In the genomic region with DNA sequence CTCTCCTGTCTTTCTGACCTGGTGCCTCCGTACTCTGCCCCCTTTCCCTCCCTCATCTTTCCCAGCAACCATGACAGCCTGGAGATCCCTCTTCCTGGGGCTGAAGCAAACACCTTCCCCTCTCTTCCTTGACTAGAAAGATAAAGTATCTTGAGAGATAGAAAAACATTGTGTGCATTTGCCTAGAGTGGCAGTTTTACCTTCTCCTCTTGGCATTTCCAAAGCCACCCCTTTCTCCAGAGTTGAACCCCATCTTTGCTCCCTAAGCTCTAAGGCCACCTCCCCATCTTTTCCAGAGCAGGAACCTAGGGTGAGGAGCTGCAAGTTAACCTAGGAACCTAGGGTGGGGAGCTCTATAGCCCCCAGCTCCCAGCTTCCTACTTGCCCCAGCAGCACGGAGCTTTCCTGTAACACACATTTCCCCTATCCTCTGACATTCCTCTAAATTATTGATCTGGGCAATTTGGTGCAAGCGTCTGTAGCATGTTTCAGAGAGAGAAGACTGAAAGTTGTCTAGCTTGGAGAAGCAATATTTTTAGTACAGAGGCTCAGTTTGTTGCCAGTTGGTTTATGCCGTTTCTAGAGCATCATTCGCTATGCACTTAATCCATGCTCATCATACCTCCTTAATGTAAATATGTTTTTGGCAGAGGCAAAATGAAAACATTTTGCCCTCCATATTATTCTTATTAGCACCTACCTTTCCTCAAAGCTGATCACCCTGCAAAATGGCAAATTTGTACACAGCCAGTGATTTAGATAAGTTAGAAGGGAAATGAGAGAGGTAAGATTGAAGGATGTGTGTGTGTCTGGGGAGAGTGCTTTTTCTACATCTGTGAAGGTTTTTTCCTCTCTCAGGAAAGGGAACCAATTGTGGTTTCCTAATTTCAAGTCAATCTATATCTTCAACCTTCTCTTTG, we compare ENCODE assay signal across 18 cellular contexts. TPM values are rescaled to one million over a fixed set of nuclear protein-coding genes. Genes with fewer than 3 reads are reported as not detected.
DNase-seq lines count a peak whose midpoint lies in the region; ATAC-seq and TF ChIP-seq lines count a peak whose summit lies in the region.
"Had no signal": no experiment of that assay in that cellular context is flagged by ENCODE, and none has a peak within 500 bp of the region (broad histone marks: within the 10 kb centered on the region; RNA-seq: fewer than 3 reads in every experiment).

No MANE protein-coding gene starts in this region.

- H3K4me3 ChIP-seq in thyroid gland (replicated peaks in 1 of 3) = no peak overlapping the region
- H3K4me3 ChIP-seq in sigmoid colon = no peak overlapping the region

- H3K27me3 ChIP-seq in thyroid gland = no peaks in the 10 kb centered on the region
- peaks cover 43 to 92% (median 81%) of the 10 kb centered on the region in 3 donors for H3K27me3 ChIP-seq in sigmoid colon
- H3K27me3 ChIP-seq: BE2C had no signal

- TF ChIP-seq POLR2A in thyroid gland (IDR thresholded peaks at IDR 0.05) = peak in 1 of 2 donors; percentile 17
- no peak for TF ChIP-seq POLR2A in sigmoid colon (IDR thresholded peaks at IDR 0.05)

- 23 to 36% methylated on average over 5 of the region's 5 CpGs for WGBS in thyroid gland, 2 donors
- WGBS in sigmoid colon, 2 donors = 47 to 77% methylated on average over 5 of the region's 5 CpGs

- no peak for TF ChIP-seq CTCF in HFFc6 (IDR thresholded peaks at IDR 0.05)
- no peak for TF ChIP-seq CTCF in nephron progenitor cell (IDR thresholded peaks at IDR 0.05)
- no peak for TF ChIP-seq CTCF in thyroid gland (IDR thresholded peaks at IDR 0.05)
- no peak for TF ChIP-seq CTCF in sigmoid colon (IDR thresholded peaks at IDR 0.05)

- H3K4me3 Mint-ChIP-seq in HFFc6 (peak overlapping the region; percentile 96), nephron progenitor cell (peak overlapping the region; percentile 37)
- no peak overlapping the region for H3K4me3 Mint-ChIP-seq in activated naive CD8-positive, alpha-beta T cell treated with anti-CD3 and anti-CD28 coated beads for 36 hours
- H3K4me3 Mint-ChIP-seq in natural killer cell treated with Interleukin-12 subunit alpha and Interleukin-12 subunit beta and Interleukin-15 and Interleukin-18, amount 100 ng/mL, for 72 hours = no peak overlapping the region

- no peak for ATAC-seq in stimulated activated naive CD8-positive, alpha-beta T cell treated with anti-CD3 and anti-CD28 coated beads, Interleukin-15, Interleukin-2, amounts not matched to agents 100 U/mL and 50 U/mL, for 24 hours
- ATAC-seq in natural killer cell treated with Interleukin-12 subunit alpha and Interleukin-12 subunit beta and Interleukin-15 and Interleukin-18, amount 100 ng/mL, for 72 hours = no peak

- TF ChIP-seq EP300 in sigmoid colon (IDR thresholded peaks at IDR 0.05) = no peak

- intact Hi-C loops in thyroid gland (cut with DNase I) = no loop called here
- intact Hi-C loops in sigmoid colon (cut with DNase I) = loop anchor here (5.0 kb wide), 1 partner anchor 58 kb away; no protein-coding TSS in a partner anchor

- peak overlapping the region; percentile 96 for H3K27ac ChIP-seq in epithelial cell of prostate
- peak overlapping the region; percentile 97 to 99 (median 99) for H3K27ac ChIP-seq in thyroid gland
- H3K27ac ChIP-seq in sigmoid colon = no peak overlapping the region

- DNase-seq in HFFc6 (no peak), epithelial cell of prostate (ENCODE audit: low read depth, low spot score) (no peak), nephron progenitor cell (no peak), thyroid gland (no peak), sigmoid colon (no peak)
- no peak for DNase-seq in stimulated activated naive CD8-positive, alpha-beta T cell treated with anti-CD3 and anti-CD28 coated beads, Interleukin-15, Interleukin-2, amounts not matched to agents 100 U/mL and 50 U/mL, for 24 hours
- no peak for DNase-seq in activated naive CD8-positive, alpha-beta T cell treated with anti-CD3 and anti-CD28 coated beads for 36 hours
- no peak for DNase-seq in natural killer cell treated with Interleukin-12 subunit alpha and Interleukin-12 subunit beta and Interleukin-15 and Interleukin-18, amount 100 ng/mL, for 72 hours (ENCODE audit: low spot score)
- DNase-seq: BE2C; CD4-positive, CD25-positive, alpha-beta regulatory T cell; DMS79; NCI-H1105; NCI-H1694; NCI-H2081; NCI-H446; NCI-H526 treated with DMSO at 0.1 percent for 48 hours; Right ventricle myocardium superior had no signal

- H3K36me3 Mint-ChIP-seq in HFFc6 (ENCODE audit: low read depth) (no peaks in the 10 kb centered on the region), nephron progenitor cell (ENCODE audit: low read depth) (no peaks in the 10 kb centered on the region)
- H3K36me3 Mint-ChIP-seq in activated naive CD8-positive, alpha-beta T cell treated with anti-CD3 and anti-CD28 coated beads for 36 hours = peaks cover 12% of the 10 kb centered on the region
- H3K36me3 Mint-ChIP-seq in natural killer cell treated with Interleukin-12 subunit alpha and Interleukin-12 subunit beta and Interleukin-15 and Interleukin-18, amount 100 ng/mL, for 72 hours = peaks cover 9% of the 10 kb centered on the region

- H3K4me1 Mint-ChIP-seq in HFFc6 (ENCODE audit: low read depth) (peaks cover 81% of the 10 kb centered on the region), nephron progenitor cell (peaks cover 92% of the 10 kb centered on the region)
- peaks cover 11% of the 10 kb centered on the region for H3K4me1 Mint-ChIP-seq in activated naive CD8-positive, alpha-beta T cell treated with anti-CD3 and anti-CD28 coated beads for 36 hours
- H3K4me1 Mint-ChIP-seq in natural killer cell treated with Interleukin-12 subunit alpha and Interleukin-12 subunit beta and Interleukin-15 and Interleukin-18, amount 100 ng/mL, for 72 hours (ENCODE audit: low read depth in 2 of 2) = peaks cover 0 to 7% of the 10 kb centered on the region in 2 donors

- H3K4me1 ChIP-seq in thyroid gland (peaks cover 45 to 52% of the 10 kb centered on the region in 2 donors), sigmoid colon (peaks cover 0 to 34% (median 27%) of the 10 kb centered on the region in 4 donors)

- H3K9me3 Mint-ChIP-seq in HFFc6 (no peaks in the 10 kb centered on the region), nephron progenitor cell (no peaks in the 10 kb centered on the region)
- H3K9me3 Mint-ChIP-seq in activated naive CD8-positive, alpha-beta T cell treated with anti-CD3 and anti-CD28 coated beads for 36 hours = peaks cover 10% of the 10 kb centered on the region
- peaks cover 2% of the 10 kb centered on the region for H3K9me3 Mint-ChIP-seq in natural killer cell treated with Interleukin-12 subunit alpha and Interleukin-12 subunit beta and Interleukin-15 and Interleukin-18, amount 100 ng/mL, for 72 hours

- no peaks in the 10 kb centered on the region for H3K9me3 ChIP-seq in thyroid gland
- no peaks in the 10 kb centered on the region for H3K9me3 ChIP-seq in sigmoid colon
- H3K9me3 ChIP-seq: BE2C had no signal

- H3K27ac Mint-ChIP-seq in HFFc6 (peak overlapping the region; percentile 100), nephron progenitor cell (no peak overlapping the region)
- H3K27ac Mint-ChIP-seq in activated naive CD8-positive, alpha-beta T cell treated with anti-CD3 and anti-CD28 coated beads for 36 hours = no peak overlapping the region
- H3K27ac Mint-ChIP-seq in natural killer cell treated with Interleukin-12 subunit alpha and Interleukin-12 subunit beta and Interleukin-15 and Interleukin-18, amount 100 ng/mL, for 72 hours = no peak overlapping the region
- H3K27ac Mint-ChIP-seq: CD4-positive, CD25-positive, alpha-beta regulatory T cell; H9 had no signal

- H3K27me3 Mint-ChIP-seq in HFFc6 (ENCODE audit: insufficient read depth) = peaks cover 7% of the 10 kb centered on the region
- peaks cover 88% of the 10 kb centered on the region for H3K27me3 Mint-ChIP-seq in nephron progenitor cell (ENCODE audit: low read depth, poor library complexity)
- H3K27me3 Mint-ChIP-seq in activated naive CD8-positive, alpha-beta T cell treated with anti-CD3 and anti-CD28 coated beads for 36 hours = peaks cover 94% of the 10 kb centered on the region
- peaks cover 59 to 62% of the 10 kb centered on the region in 2 donors for H3K27me3 Mint-ChIP-seq in natural killer cell treated with Interleukin-12 subunit alpha and Interleukin-12 subunit beta and Interleukin-15 and Interleukin-18, amount 100 ng/mL, for 72 hours

- H3K36me3 ChIP-seq in thyroid gland (no peaks in the 10 kb centered on the region), sigmoid colon (no peaks in the 10 kb centered on the region)
- H3K36me3 ChIP-seq: BE2C had no signal

RNA-seq across cellular contexts. Expression of a gene that starts 5.4 kb away (rescaled TPM):
- total RNA-seq in HFFc6 (2021; fragmentation: NEBNext Ultra II Directional; extraction: Animal tissue kit (Norgen Biotek cat#: 25700)) = 100 to 1,000 TPM; 108 to 145 (median 127) TPM
- 100 to 1,000 TPM; 104 to 258 (median 192) TPM for total RNA-seq in thyroid gland
- total RNA-seq in sigmoid colon = 1 to 10 TPM; 6.2 to 9.7 (median 7.6) TPM
- polyA plus RNA-seq in sigmoid colon = 1 to 10 TPM; 2.3 to 5.3 (median 2.4) TPM
- total RNA-seq in activated naive CD8-positive, alpha-beta T cell treated with anti-CD3 and anti-CD28 coated beads for 36 hours = not detected
- total RNA-seq in natural killer cell treated with Interleukin-12 subunit alpha and Interleukin-12 subunit beta and Interleukin-15 and Interleukin-18, amount 100 ng/mL, for 72 hours = not detected
- total RNA-seq: CD4-positive, CD25-positive, alpha-beta regulatory T cell had no signal
- polyA plus RNA-seq: CD4-positive, CD25-positive, alpha-beta regulatory T cell had no signal

Comparison
In these comparisons a context has a peak if more than half of its experiments do, and no peak if none do; other contexts are left out.
1. H3K4me3 Mint-ChIP-seq: peak in HFFc6 (single experiment) and nephron progenitor cell (single experiment); none in activated naive CD8-positive, alpha-beta T cell treated with anti-CD3 and anti-CD28 coated beads for 36 hours (single experiment) and natural killer cell treated with Interleukin-12 subunit alpha and Interleukin-12 subunit beta and Interleukin-15 and Interleukin-18, amount 100 ng/mL, for 72 hours (single experiment).
2. H3K27ac ChIP-seq: peak in epithelial cell of prostate (single experiment) and thyroid gland (3 of 3); none in sigmoid colon (0 of 4).
3. RNA of a gene that starts 5.4 kb away (total RNA-seq): 104 to 258 TPM in thyroid gland and 108 to 145 TPM in HFFc6; 6.2 to 9.7 TPM in sigmoid colon, not detected in natural killer cell treated with Interleukin-12 subunit alpha and Interleukin-12 subunit beta and Interleukin-15 and Interleukin-18, amount 100 ng/mL, for 72 hours and not detected in activated naive CD8-positive, alpha-beta T cell treated with anti-CD3 and anti-CD28 coated beads for 36 hours; every median in the first group is over 4 times any median in the second.